In genomic region chr22:47036936-47037485, GRCh38 we compare ENCODE assay signal across 25 cellular contexts.
"Had no signal": no experiment of that assay in that cellular context is flagged by ENCODE, and none has a peak within 500 bp of the region (broad histone marks: within the 10 kb centered on the region; RNA-seq: fewer than 3 reads in every experiment).

No MANE protein-coding gene starts in this region.

- FAIRE-seq: endothelial cell of umbilical vein had no signal

- H3K36me3 Mint-ChIP-seq: natural killer cell treated with Interleukin-12 subunit alpha and Interleukin-12 subunit beta and Interleukin-15 and Interleukin-18, amount 100 ng/mL, for 72 hours had no signal

- H2AFZ ChIP-seq: neural progenitor cell, parathyroid adenoma had no signal

- H3K36me3 ChIP-seq: cardiac muscle cell, colonic mucosa, neural progenitor cell, thoracic aorta, transverse colon had no signal

- H3K9me3 Mint-ChIP-seq: natural killer cell treated with Interleukin-12 subunit alpha and Interleukin-12 subunit beta and Interleukin-15 and Interleukin-18, amount 100 ng/mL, for 72 hours had no signal

- H3K4me3 Mint-ChIP-seq: natural killer cell treated with Interleukin-12 subunit alpha and Interleukin-12 subunit beta and Interleukin-15 and Interleukin-18, amount 100 ng/mL, for 72 hours; neural progenitor cell had no signal

- H3K27me3 Mint-ChIP-seq: natural killer cell treated with Interleukin-12 subunit alpha and Interleukin-12 subunit beta and Interleukin-15 and Interleukin-18, amount 100 ng/mL, for 72 hours had no signal

- H3K79me2 ChIP-seq: parathyroid adenoma had no signal

- ATAC-seq: foreskin keratinocyte, left lobe of liver, psoas muscle, sciatic nerve had no signal

- H3K27ac Mint-ChIP-seq: natural killer cell treated with Interleukin-12 subunit alpha and Interleukin-12 subunit beta and Interleukin-15 and Interleukin-18, amount 100 ng/mL, for 72 hours; neural progenitor cell had no signal

- H3K27ac ChIP-seq: cardiac muscle cell, colonic mucosa, foreskin keratinocyte, neural progenitor cell, parathyroid adenoma, psoas muscle, skin epidermis, stomach, thoracic aorta, transverse colon had no signal

- DNase-seq: cerebellar nuclear complex; colonic mucosa; dermis blood vessel endothelial cell; erythroblast; foreskin keratinocyte; head of caudate nucleus; hippocampal formation; kidney glomerular epithelial cell; occipital lobe; retina; stimulated activated CD4-positive, alpha-beta T cell treated with anti-CD3 and anti-CD28 coated beads, Interleukin-12 subunit alpha, Interleukin-12 subunit beta, amount 100 ng/mL, for 4 hours; stimulated activated naive CD4-positive, alpha-beta T cell; stomach; substantia nigra; transverse colon had no signal

- H3K4me1 ChIP-seq: parathyroid adenoma, psoas muscle had no signal

- H3K4me2 ChIP-seq: neural progenitor cell had no signal

- H3K9me3 ChIP-seq: colonic mucosa, psoas muscle, stomach, thoracic aorta, transverse colon had no signal

- H3K4me3 ChIP-seq: cardiac muscle cell, colonic mucosa, neural progenitor cell, psoas muscle, skin epidermis, stomach, thoracic aorta, transverse colon had no signal

- H3K9ac ChIP-seq: neural progenitor cell, parathyroid adenoma had no signal

- H3K27me3 ChIP-seq: cardiac muscle cell, colonic mucosa, foreskin keratinocyte, neural progenitor cell, stomach, transverse colon had no signal
